ENCODE assay signal across 1 cellular context in the genomic region with DNA sequence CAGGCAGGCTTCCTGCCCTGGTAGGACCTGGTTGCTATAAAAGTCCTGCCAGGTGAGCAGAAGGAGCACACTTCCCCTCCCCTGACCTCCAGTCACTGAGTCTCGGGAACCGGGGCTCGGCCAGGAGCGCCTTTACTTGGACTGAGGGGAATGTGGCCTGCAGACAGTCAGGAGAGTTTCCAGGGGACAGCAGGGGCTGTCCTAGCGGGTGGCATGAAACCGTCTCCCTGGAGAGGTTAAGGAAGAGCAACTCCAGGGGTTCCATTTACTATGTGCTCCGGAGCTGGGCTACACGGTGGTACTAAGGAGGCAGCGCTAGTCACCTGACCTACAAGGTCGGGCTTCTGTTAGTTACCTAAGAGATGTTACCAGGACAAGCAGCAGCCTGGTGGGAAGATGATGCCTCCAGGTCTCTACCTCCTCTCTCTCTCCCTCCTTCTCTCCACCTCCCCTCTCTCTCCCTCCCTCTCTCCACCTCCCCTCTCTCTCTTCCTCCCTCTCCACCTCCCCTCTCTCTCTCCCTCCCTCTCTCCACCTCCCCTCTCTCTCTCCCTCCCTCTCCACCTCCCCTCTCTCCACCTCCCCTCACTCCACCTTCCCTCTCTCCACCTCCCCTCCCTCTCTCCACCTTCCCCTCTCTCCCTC.
TF ChIP-seq lines count a peak whose summit lies in the region.

No MANE protein-coding gene starts in this region.

TF ChIP-seq in WTC11, 78 proteins besides CTCF, POLR2A, EP300 and RAD21 (continued from another document):
- TF ChIP-seq FOXJ3 (CRISPR knock-in tag; IDR thresholded peaks at IDR 0.05; ENCODE audit: borderline replicate concordance) = no peak
- TF ChIP-seq, protein P1, sequence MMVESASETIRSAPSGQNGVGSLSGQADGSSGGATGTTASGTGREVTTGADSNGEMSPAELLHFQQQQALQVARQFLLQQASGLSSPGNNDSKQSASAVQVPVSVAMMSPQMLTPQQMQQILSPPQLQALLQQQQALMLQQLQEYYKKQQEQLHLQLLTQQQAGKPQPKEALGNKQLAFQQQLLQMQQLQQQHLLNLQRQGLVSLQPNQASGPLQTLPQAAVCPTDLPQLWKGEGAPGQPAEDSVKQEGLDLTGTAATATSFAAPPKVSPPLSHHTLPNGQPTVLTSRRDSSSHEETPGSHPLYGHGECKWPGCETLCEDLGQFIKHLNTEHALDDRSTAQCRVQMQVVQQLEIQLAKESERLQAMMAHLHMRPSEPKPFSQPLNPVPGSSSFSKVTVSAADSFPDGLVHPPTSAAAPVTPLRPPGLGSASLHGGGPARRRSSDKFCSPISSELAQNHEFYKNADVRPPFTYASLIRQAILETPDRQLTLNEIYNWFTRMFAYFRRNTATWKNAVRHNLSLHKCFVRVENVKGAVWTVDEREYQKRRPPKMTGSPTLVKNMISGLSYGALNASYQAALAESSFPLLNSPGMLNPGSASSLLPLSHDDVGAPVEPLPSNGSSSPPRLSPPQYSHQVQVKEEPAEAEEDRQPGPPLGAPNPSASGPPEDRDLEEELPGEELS (CRISPR knock-in tag; IDR thresholded peaks at IDR 0.05) = no peak
